9 cellular contexts compared by ENCODE assay signal in genomic region chr11:85810521-85810870, GRCh38. TPM values are rescaled to one million over a fixed set of nuclear protein-coding genes. Genes with fewer than 3 reads are reported as not detected.
DNase-seq lines count a peak whose midpoint lies in the region; ATAC-seq and TF ChIP-seq lines count a peak whose summit lies in the region.
"Had no signal": no experiment of that assay in that cellular context is flagged by ENCODE, and none has a peak within 500 bp of the region (broad histone marks: within the 10 kb centered on the region; RNA-seq: fewer than 3 reads in every experiment).

No MANE protein-coding gene starts in this region.

- H3K4me2 ChIP-seq in GM23338 (peak overlapping the region; percentile 92), hepatocyte (peak overlapping the region; percentile 89)

- POLR2A ChIA-PET in activated CD8-positive, alpha-beta T cell treated with anti-CD3 and anti-CD28 coated beads, Interleukin-2, amount 10 ng/mL, durations not matched to agents 7 days and 5 days (lab: Charles Lee), result interaction anchor here (0.9 to 2.9 kb wide), 7 partner anchors 13 to 163 kb away, joined by 3 to 12 read pairs (median 3); partner anchors contain the start of gene TMEM126A

- H3K36me3 Mint-ChIP-seq in GM23338 (ENCODE audit: low read depth), result no peaks in the 10 kb centered on the region
- H3K36me3 Mint-ChIP-seq in activated CD8-positive, alpha-beta T cell treated with anti-CD3 and anti-CD28 coated beads, Interleukin-2, amount 10 ng/mL, durations not matched to agents 7 days and 5 days (ENCODE audit: low read depth), result no peaks in the 10 kb centered on the region

- H3K27me3 Mint-ChIP-seq in GM23338 (ENCODE audit: insufficient read depth, low read depth, poor library complexity), result peaks cover 24% of the 10 kb centered on the region
- peaks cover 20% of the 10 kb centered on the region for H3K27me3 Mint-ChIP-seq in activated CD8-positive, alpha-beta T cell treated with anti-CD3 and anti-CD28 coated beads, Interleukin-2, amount 10 ng/mL, durations not matched to agents 7 days and 5 days (ENCODE audit: low read depth)

- no peaks in the 10 kb centered on the region for H3K9me3 Mint-ChIP-seq in GM23338
- H3K9me3 Mint-ChIP-seq in activated CD8-positive, alpha-beta T cell treated with anti-CD3 and anti-CD28 coated beads, Interleukin-2, amount 10 ng/mL, durations not matched to agents 7 days and 5 days (ENCODE audit: insufficient read depth), result no peaks in the 10 kb centered on the region

- TF ChIP-seq CTCF in GM23338 (conservative IDR thresholded peaks at IDR 0.05; ENCODE audit: low read depth in 2 of 2), result no peak
- no peak for TF ChIP-seq CTCF in hepatocyte (IDR thresholded peaks at IDR 0.05; ENCODE audit: poor library complexity)

- 3% methylated on average over 10 of the region's 10 CpGs for WGBS in hepatocyte (ENCODE audit: low lambda C conversion rate, missing lambda C conversion rate)

- CTCF ChIA-PET in activated CD8-positive, alpha-beta T cell treated with anti-CD3 and anti-CD28 coated beads, Interleukin-2, amount 10 ng/mL, durations not matched to agents 7 days and 5 days (lab: Charles Lee), result interaction anchor here (0.7 to 3.3 kb wide), 9 partner anchors 10 to 147 kb away, joined by 3 to 19 read pairs (median 4); no protein-coding TSS in a partner anchor

- H3K4me3 ChIP-seq in GM23338 (peak overlapping the region; percentile 87), hepatocyte (peak overlapping the region; percentile 39), skeletal muscle tissue (ENCODE audit: low read length in 3 of 3) (peak overlapping the region; percentile 76 to 85 (median 81))

- H3K27ac ChIP-seq in GM23338 (ENCODE audit: low read depth), result no peak overlapping the region
- H3K27ac ChIP-seq in hepatocyte, result peak overlapping the region; percentile 8
- H3K27ac ChIP-seq in skeletal muscle tissue (ENCODE audit: low read depth, low read length), result peak overlapping the region; percentile 10

- peaks cover 9% of the 10 kb centered on the region for H3K4me1 ChIP-seq in GM23338 (ENCODE audit: insufficient read depth)
- no peaks in the 10 kb centered on the region for H3K4me1 ChIP-seq in hepatocyte (ENCODE audit: insufficient read depth)
- peaks cover 7 to 9% (median 8%) of the 10 kb centered on the region in 3 donors for H3K4me1 ChIP-seq in skeletal muscle tissue (ENCODE audit: control insufficient read depth in 3 of 3, insufficient read depth in 3 of 3, low read length in 3 of 3)

- DNase-seq in GM23338 (ENCODE audit: low spot score) (peak; percentile 56), hepatocyte (ENCODE audit: low spot score) (no peak), SKM-1 (lab: John Stamatoyannopoulos, UW; ENCODE audit: unreplicated experiment) (no peak)
- DNase-seq in activated CD8-positive, alpha-beta T cell treated with anti-CD3 and anti-CD28 coated beads, Interleukin-2, amount 10 ng/mL, durations not matched to agents 7 days and 5 days, result no peak
- DNase-seq in activated CD8-positive, alpha-beta memory T cell treated with anti-CD3 and anti-CD28 coated beads, Interleukin-2, amount 50 U/mL, for 4 hours, result no peak
- no peak for DNase-seq in activated CD4-positive, CD25-positive, alpha-beta regulatory T cell (lab: John Stamatoyannopoulos, UW)

- H2AFZ ChIP-seq in GM23338 (peak overlapping the region; percentile 100), hepatocyte (peak overlapping the region; percentile 94)

- peak overlapping the region; percentile 83 for H3K4me3 Mint-ChIP-seq in GM23338
- H3K4me3 Mint-ChIP-seq in activated CD8-positive, alpha-beta T cell treated with anti-CD3 and anti-CD28 coated beads, Interleukin-2, amount 10 ng/mL, durations not matched to agents 7 days and 5 days, result peak overlapping the region; percentile 87

- 0 out of 2 replicates have a peak, but pooled peaks cover 4% of the 10 kb centered on the region for H3F3A ChIP-seq in GM23338 (replicated peaks; ENCODE audit: low read depth)

- H3K27ac Mint-ChIP-seq in GM23338, result no peak overlapping the region
- H3K27ac Mint-ChIP-seq in activated CD8-positive, alpha-beta T cell treated with anti-CD3 and anti-CD28 coated beads, Interleukin-2, amount 10 ng/mL, durations not matched to agents 7 days and 5 days, result peak overlapping the region; percentile 77

- H4K20me1 ChIP-seq in GM23338 (replicated peaks; ENCODE audit: insufficient read depth) (no peaks in the 10 kb centered on the region), hepatocyte (ENCODE audit: insufficient read depth, poor library complexity, severe bottlenecking) (no peaks in the 10 kb centered on the region)

- H3K9me2 ChIP-seq in GM23338 (ENCODE audit: insufficient read depth) (no peaks in the 10 kb centered on the region), hepatocyte (replicated peaks; ENCODE audit: insufficient read depth) (no peaks in the 10 kb centered on the region)

- no peaks in the 10 kb centered on the region for H3K36me3 ChIP-seq in GM23338 (ENCODE audit: insufficient read depth)
- no peaks in the 10 kb centered on the region for H3K36me3 ChIP-seq in hepatocyte (replicated peaks; ENCODE audit: insufficient read depth, low read depth)
- H3K36me3 ChIP-seq in skeletal muscle tissue (ENCODE audit: control insufficient read depth in 3 of 3, insufficient read depth in 3 of 3, low read length in 3 of 3), result no peaks in the 10 kb centered on the region

- peak overlapping the region; percentile 69 to 80 (median 71) for H3K9ac ChIP-seq in skeletal muscle tissue (ENCODE audit: low read depth in 1 of 3, low read length in 3 of 3)

- H3K27me3 ChIP-seq in GM23338 (ENCODE audit: insufficient read depth), result peaks cover 39% of the 10 kb centered on the region
- no peaks in the 10 kb centered on the region for H3K27me3 ChIP-seq in hepatocyte
- H3K27me3 ChIP-seq in skeletal muscle tissue (ENCODE audit: control insufficient read depth in 3 of 3, insufficient read depth in 3 of 3, low read length in 3 of 3), result no peaks in the 10 kb centered on the region

- H3K79me2 ChIP-seq in GM23338 (replicated peaks; ENCODE audit: insufficient read depth) (no peaks in the 10 kb centered on the region), hepatocyte (peaks cover 26% of the 10 kb centered on the region)

- H3K9me3 ChIP-seq in hepatocyte (ENCODE audit: low read depth), result no peaks in the 10 kb centered on the region
- H3K9me3 ChIP-seq in skeletal muscle tissue (ENCODE audit: control insufficient read depth in 3 of 3, low read length in 3 of 3), result no peaks in the 10 kb centered on the region

- ATAC-seq in GM23338, result peak; percentile 41
- ATAC-seq in activated CD8-positive, alpha-beta T cell treated with anti-CD3 and anti-CD28 coated beads, Interleukin-2, amount 10 ng/mL, durations not matched to agents 7 days and 5 days, result peak; percentile 8
- no peak for ATAC-seq in GM19455 (IDR thresholded peaks at IDR 0.05; ENCODE audit: unreplicated experiment)

- peaks cover 12% of the 10 kb centered on the region for H3K4me1 Mint-ChIP-seq in GM23338
- H3K4me1 Mint-ChIP-seq in activated CD8-positive, alpha-beta T cell treated with anti-CD3 and anti-CD28 coated beads, Interleukin-2, amount 10 ng/mL, durations not matched to agents 7 days and 5 days (ENCODE audit: low read depth), result peaks cover 39% of the 10 kb centered on the region

TF ChIP-seq in GM23338, 12 proteins besides CTCF, POLR2A, EP300 and RAD21 (continues in another document):
- TF ChIP-seq ZNF331 (CRISPR knock-in tag; IDR thresholded peaks at IDR 0.05; ENCODE audit: low read depth) (no peak), ZNF114 (CRISPR knock-in tag; IDR thresholded peaks at IDR 0.05) (no peak), NANOG (IDR thresholded peaks at IDR 0.05; ENCODE audit: borderline replicate concordance) (no peak), EZH2phosphoT487 (IDR thresholded peaks at IDR 0.05; ENCODE audit: unreplicated experiment) (no peak)

RNA-seq across cellular contexts. Expression of gene SYTL2, which starts 0.4 kb away (rescaled TPM):
- total RNA-seq in GM23338 (2014; rRNA removed; shearing (Covaris generic)), result 5.6 and 7.2 TPM in 2 replicates
- 3.0 and 3.4 TPM in 2 replicates for polyA plus RNA-seq in GM23338 (2016; fragmentation: Nextera tagmentation; extraction: Ambion mirVana)
- total RNA-seq in activated CD8-positive, alpha-beta T cell treated with anti-CD3 and anti-CD28 coated beads, Interleukin-2, amount 10 ng/mL, durations not matched to agents 7 days and 5 days, result 10 to 100 TPM; 29.3 to 31.2 TPM
- 66.6 and 73.6 TPM in 2 replicates for total RNA-seq in hepatocyte
- polyA plus RNA-seq in hepatocyte, result 8.2 and 8.9 TPM in 2 replicates
- total RNA-seq in skeletal muscle tissue, result 51.1 TPM

RNA-seq across cellular contexts. Expression of gene CCDC83, which starts 44.7 kb away (rescaled TPM):
- not detected in 2 replicates for total RNA-seq in GM23338 (2014; rRNA removed; shearing (Covaris generic))
- not detected in 2 replicates for polyA plus RNA-seq in GM23338 (2016; fragmentation: Nextera tagmentation; extraction: Ambion mirVana)
- not detected for total RNA-seq in activated CD8-positive, alpha-beta T cell treated with anti-CD3 and anti-CD28 coated beads, Interleukin-2, amount 10 ng/mL, durations not matched to agents 7 days and 5 days
- not detected in 2 replicates for total RNA-seq in hepatocyte
- not detected in 2 replicates for polyA plus RNA-seq in hepatocyte
- total RNA-seq in skeletal muscle tissue, result not detected
- total RNA-seq: glomerular endothelial cell had no signal
